13 cellular contexts compared by ENCODE assay signal in the genomic region with DNA sequence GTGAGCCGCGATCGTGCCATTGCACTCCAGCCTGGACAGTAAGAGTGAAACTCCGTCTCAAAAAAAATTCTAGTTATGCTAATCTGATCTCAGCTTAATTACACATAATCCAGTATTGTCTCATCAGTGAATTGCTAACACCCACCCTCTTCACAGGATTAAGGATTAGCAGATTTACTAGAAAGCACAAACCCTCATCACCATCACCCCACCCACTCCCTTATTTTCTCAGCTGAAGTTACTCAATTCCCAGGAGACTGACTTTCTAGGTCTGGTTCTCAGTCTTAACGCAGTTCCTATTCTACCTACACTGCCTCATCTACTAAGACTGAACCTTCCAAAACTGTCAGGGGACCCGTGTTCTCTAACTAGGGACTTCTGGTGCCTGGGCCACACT. TPM values are rescaled to one million over a fixed set of nuclear protein-coding genes. Genes with fewer than 3 reads are reported as not detected.
A peak's percentile ranks its signal among the peaks of the same experiment; 100 is the strongest.
DNase-seq lines count a peak whose midpoint lies in the region; ATAC-seq, FAIRE-seq and TF ChIP-seq lines count a peak whose summit lies in the region.
"Had no signal": no experiment of that assay in that cellular context is flagged by ENCODE, and none has a peak within 500 bp of the region (broad histone marks: within the 10 kb centered on the region; RNA-seq: fewer than 3 reads in every experiment).

No MANE protein-coding gene starts in this region.

- no peaks in the 10 kb centered on the region for H3K9me3 ChIP-seq in Karpas-422 (ENCODE audit: low read length)
- H3K9me3 ChIP-seq in small intestine (ENCODE audit: control insufficient read depth, low read depth): no peaks in the 10 kb centered on the region
- H3K9me3 ChIP-seq in tibial nerve: no peaks in the 10 kb centered on the region
- H3K9me3 ChIP-seq in left ventricle myocardium inferior (replicated peaks): no peaks in the 10 kb centered on the region

- H3K9me2 ChIP-seq in Karpas-422 (replicated peaks; ENCODE audit: insufficient read depth, low read length): no peaks in the 10 kb centered on the region

- no peaks in the 10 kb centered on the region for H3K27me3 Mint-ChIP-seq in activated CD8-positive, alpha-beta T cell treated with anti-CD3 and anti-CD28 coated beads for 36 hours
- H3K27me3 Mint-ChIP-seq in activated CD8-positive, alpha-beta T cell treated with anti-CD3 and anti-CD28 coated beads, Interleukin-2, amount 10 ng/mL, durations not matched to agents 7 days and 5 days (ENCODE audit: low read depth): no peaks in the 10 kb centered on the region

- peak overlapping the region; percentile 51 for H3K27ac Mint-ChIP-seq in activated CD8-positive, alpha-beta T cell treated with anti-CD3 and anti-CD28 coated beads for 36 hours
- no peak overlapping the region for H3K27ac Mint-ChIP-seq in activated CD8-positive, alpha-beta T cell treated with anti-CD3 and anti-CD28 coated beads, Interleukin-2, amount 10 ng/mL, durations not matched to agents 7 days and 5 days

- CTCF ChIA-PET in activated CD8-positive, alpha-beta T cell treated with anti-CD3 and anti-CD28 coated beads for 36 hours (lab: Charles Lee): interaction anchor here (1.0 to 2.7 kb wide), 3 partner anchors 22 to 295 kb away, joined by 3 to 10 read pairs (median 7); no protein-coding TSS in a partner anchor
- CTCF ChIA-PET in activated CD8-positive, alpha-beta T cell treated with anti-CD3 and anti-CD28 coated beads, Interleukin-2, amount 10 ng/mL, durations not matched to agents 7 days and 5 days (lab: Charles Lee): interaction anchor here (1.1 kb wide), 1 partner anchor 83 kb away, joined by 3 read pairs; no protein-coding TSS in a partner anchor

- FAIRE-seq in small intestine (lab: Jason Lieb, UNC): no peak

- peak; percentile 40 for ATAC-seq in activated CD8-positive, alpha-beta T cell treated with anti-CD3 and anti-CD28 coated beads for 36 hours
- ATAC-seq in activated CD8-positive, alpha-beta T cell treated with anti-CD3 and anti-CD28 coated beads, Interleukin-2, amount 10 ng/mL, durations not matched to agents 7 days and 5 days: no peak

- POLR2A ChIA-PET in activated CD8-positive, alpha-beta T cell treated with anti-CD3 and anti-CD28 coated beads for 36 hours (lab: Charles Lee): interaction anchor here (0.7 to 2.1 kb wide), 5 partner anchors 8 to 258 kb away, joined by 3 to 10 read pairs (median 4); a partner anchor contains a TSS
- POLR2A ChIA-PET in activated CD8-positive, alpha-beta T cell treated with anti-CD3 and anti-CD28 coated beads, Interleukin-2, amount 10 ng/mL, durations not matched to agents 7 days and 5 days (lab: Charles Lee): interaction anchor here (0.9 to 1.3 kb wide), 2 partner anchors 13 to 22 kb away, joined by 4 read pairs; no protein-coding TSS in a partner anchor

- H3K79me2 ChIP-seq in Karpas-422 (ENCODE audit: low read length): peaks cover 20% of the 10 kb centered on the region; the same call in 1 of the 2 replicates

- peaks cover 30% of the 10 kb centered on the region for H3K36me3 ChIP-seq in Karpas-422 (ENCODE audit: insufficient read depth, low read length)
- peaks cover 12 to 14% of the 10 kb centered on the region in 2 donors for H3K36me3 ChIP-seq in small intestine (ENCODE audit: control insufficient read depth in 2 of 2, insufficient read depth in 2 of 2, low read length in 2 of 2)
- H3K36me3 ChIP-seq in tibial nerve: peaks cover 0 to 98% (median 8%) of the 10 kb centered on the region in 3 donors
- H3K36me3 ChIP-seq in left ventricle myocardium inferior: peaks cover 76% of the 10 kb centered on the region

- TF ChIP-seq EP300 in tibial nerve (IDR thresholded peaks at IDR 0.05): no peak

- WGBS in small intestine, 3 donors: 21 to 63% (median 33%) methylated on average over 6 of the region's 6 CpGs
- WGBS in tibial nerve, 2 donors: 81 to 84% methylated on average over 6 of the region's 6 CpGs

- H3K9me3 Mint-ChIP-seq in activated CD8-positive, alpha-beta T cell treated with anti-CD3 and anti-CD28 coated beads for 36 hours: no peaks in the 10 kb centered on the region
- no peaks in the 10 kb centered on the region for H3K9me3 Mint-ChIP-seq in activated CD8-positive, alpha-beta T cell treated with anti-CD3 and anti-CD28 coated beads, Interleukin-2, amount 10 ng/mL, durations not matched to agents 7 days and 5 days (ENCODE audit: insufficient read depth)

- no peak overlapping the region for H3K4me3 Mint-ChIP-seq in activated CD8-positive, alpha-beta T cell treated with anti-CD3 and anti-CD28 coated beads for 36 hours
- no peak overlapping the region for H3K4me3 Mint-ChIP-seq in activated CD8-positive, alpha-beta T cell treated with anti-CD3 and anti-CD28 coated beads, Interleukin-2, amount 10 ng/mL, durations not matched to agents 7 days and 5 days

- no peak for TF ChIP-seq POLR2A in tibial nerve (IDR thresholded peaks at IDR 0.05)

- H3K36me3 Mint-ChIP-seq in activated CD8-positive, alpha-beta T cell treated with anti-CD3 and anti-CD28 coated beads for 36 hours (ENCODE audit: low read depth): peaks cover 54% of the 10 kb centered on the region
- H3K36me3 Mint-ChIP-seq in activated CD8-positive, alpha-beta T cell treated with anti-CD3 and anti-CD28 coated beads, Interleukin-2, amount 10 ng/mL, durations not matched to agents 7 days and 5 days (ENCODE audit: low read depth): peaks cover 76% of the 10 kb centered on the region

- H4K20me1 ChIP-seq in Karpas-422 (ENCODE audit: insufficient read depth, low read depth, low read length): peaks cover 16% of the 10 kb centered on the region

- no peak for DNase-seq in activated CD8-positive, alpha-beta T cell treated with anti-CD3 and anti-CD28 coated beads for 36 hours
- DNase-seq in activated CD8-positive, alpha-beta T cell treated with anti-CD3 and anti-CD28 coated beads, Interleukin-2, amount 10 ng/mL, durations not matched to agents 7 days and 5 days: no peak
- peak; percentile 68 for DNase-seq in Karpas-422
- DNase-seq in choroid plexus epithelial cell (ENCODE audit: low read depth): peak; percentile 27
- DNase-seq in small intestine: peak; percentile 35
- no peak for DNase-seq in tibial nerve (ENCODE audit: low spot score in 2 of 2)
- DNase-seq in left ventricle myocardium inferior: no peak
- DNase-seq in islet precursor cell: no peak
- DNase-seq: amygdala, GDM1, mammary epithelial cell, NCI-H2107 had no signal

- H3K27me3 ChIP-seq in Karpas-422 (ENCODE audit: low read length): no peaks in the 10 kb centered on the region
- H3K27me3 ChIP-seq in small intestine (ENCODE audit: control insufficient read depth in 2 of 2, insufficient read depth in 2 of 2, low read length in 2 of 2): no peaks in the 10 kb centered on the region
- no peaks in the 10 kb centered on the region for H3K27me3 ChIP-seq in tibial nerve
- no peaks in the 10 kb centered on the region for H3K27me3 ChIP-seq in left ventricle myocardium inferior (ENCODE audit: low read depth)

- no peaks in the 10 kb centered on the region for H3K4me1 ChIP-seq in Karpas-422 (ENCODE audit: low read length)
- H3K4me1 ChIP-seq in small intestine (ENCODE audit: control insufficient read depth in 2 of 2, insufficient read depth in 1 of 2, low read depth in 1 of 2, low read length in 1 of 2): peaks cover 0 to 3% of the 10 kb centered on the region in 2 donors
- H3K4me1 ChIP-seq in tibial nerve: no peaks in the 10 kb centered on the region
- no peaks in the 10 kb centered on the region for H3K4me1 ChIP-seq in left ventricle myocardium inferior

- peaks cover 6% of the 10 kb centered on the region for H3K4me1 Mint-ChIP-seq in activated CD8-positive, alpha-beta T cell treated with anti-CD3 and anti-CD28 coated beads for 36 hours (ENCODE audit: low read depth)
- H3K4me1 Mint-ChIP-seq in activated CD8-positive, alpha-beta T cell treated with anti-CD3 and anti-CD28 coated beads, Interleukin-2, amount 10 ng/mL, durations not matched to agents 7 days and 5 days (ENCODE audit: low read depth): peaks cover 11% of the 10 kb centered on the region

- no peak overlapping the region for H3K4me2 ChIP-seq in Karpas-422 (ENCODE audit: low read depth, low read length, poor library complexity, severe bottlenecking)

- H3K27ac ChIP-seq in Karpas-422 (ENCODE audit: low read length): no peak overlapping the region
- peak overlapping the region; percentile 22 to 30 for H3K27ac ChIP-seq in small intestine (ENCODE audit: low read depth in 1 of 2, low read length in 1 of 2)
- H3K27ac ChIP-seq in tibial nerve: no peak overlapping the region
- no peak overlapping the region for H3K27ac ChIP-seq in left ventricle myocardium inferior (replicated peaks)
- H3K27ac ChIP-seq: epithelial cell of prostate had no signal

- intact Hi-C loops in activated CD8-positive, alpha-beta T cell treated with anti-CD3 and anti-CD28 coated beads for 36 hours (cut with micrococcal nuclease): no loop called here
- intact Hi-C loops in left ventricle myocardium inferior (cut with micrococcal nuclease): no loop called here

- TF ChIP-seq CTCF in activated CD8-positive, alpha-beta T cell treated with anti-CD3 and anti-CD28 coated beads for 36 hours (IDR thresholded peaks at IDR 0.05): no peak
- TF ChIP-seq CTCF in choroid plexus epithelial cell (conservative IDR thresholded peaks at IDR 0.05; ENCODE audit: low read depth, low read length) (no peak), tibial nerve (IDR thresholded peaks at IDR 0.05) (no peak), left ventricle myocardium inferior (IDR thresholded peaks at IDR 0.05; ENCODE audit: borderline replicate concordance) (no peak)

- no peak overlapping the region for H3K9ac ChIP-seq in Karpas-422 (ENCODE audit: low read length)

- no peak overlapping the region for H3K4me3 ChIP-seq in Karpas-422 (ENCODE audit: low read length)
- no peak overlapping the region for H3K4me3 ChIP-seq in choroid plexus epithelial cell (ENCODE audit: low read depth, low read length)
- H3K4me3 ChIP-seq in small intestine (ENCODE audit: low read depth in 1 of 2, low read length in 2 of 2): no peak overlapping the region
- no peak overlapping the region for H3K4me3 ChIP-seq in tibial nerve
- H3K4me3 ChIP-seq in left ventricle myocardium inferior: no peak overlapping the region

- no peak overlapping the region for H2AFZ ChIP-seq in Karpas-422 (ENCODE audit: low read length)

RNA-seq across cellular contexts. Expression of a gene that starts 9.0 kb away (rescaled TPM):
- 10 to 100 TPM; 18.5 to 19.8 TPM for total RNA-seq in activated CD8-positive, alpha-beta T cell treated with anti-CD3 and anti-CD28 coated beads for 36 hours
- 10 to 100 TPM; 22.1 to 24.4 TPM for total RNA-seq in activated CD8-positive, alpha-beta T cell treated with anti-CD3 and anti-CD28 coated beads, Interleukin-2, amount 10 ng/mL, durations not matched to agents 7 days and 5 days
- total RNA-seq in Karpas-422 (2014; rRNA removed; shearing (Covaris generic); ENCODE audit: low replicate concordance): 10.5 and 14.2 TPM in 2 replicates
- polyA plus RNA-seq in small intestine: 10 to 100 TPM in 2 of 3 donors, 1 to 10 TPM in 1; 7.0 to 22.9 (median 12.1) TPM
- total RNA-seq in tibial nerve: 10 to 100 TPM; 19.2 to 41.2 (median 23.0) TPM
- 10.6 TPM for total RNA-seq in left ventricle myocardium inferior

RNA-seq across cellular contexts. Expression of a gene that starts 12.0 kb away (rescaled TPM):
- 10 to 100 TPM; 31.9 to 32.4 TPM for total RNA-seq in activated CD8-positive, alpha-beta T cell treated with anti-CD3 and anti-CD28 coated beads for 36 hours
- 10 to 100 TPM; 54.6 to 58.4 TPM for total RNA-seq in activated CD8-positive, alpha-beta T cell treated with anti-CD3 and anti-CD28 coated beads, Interleukin-2, amount 10 ng/mL, durations not matched to agents 7 days and 5 days
- total RNA-seq in Karpas-422 (2014; rRNA removed; shearing (Covaris generic); ENCODE audit: low replicate concordance): 41.7 and 53.1 TPM in 2 replicates
- 10 to 100 TPM; 16.3 to 29.4 (median 16.8) TPM for polyA plus RNA-seq in small intestine
- total RNA-seq in tibial nerve (10 to 100 TPM; 26.0 to 55.2 (median 40.4) TPM), left ventricle myocardium inferior (12.9 TPM)

RNA-seq across cellular contexts. Expression of a gene that starts 23.1 kb away (rescaled TPM):
- 10 to 100 TPM; 44.5 to 51.7 TPM for total RNA-seq in activated CD8-positive, alpha-beta T cell treated with anti-CD3 and anti-CD28 coated beads for 36 hours
- 10 to 100 TPM; 89.7 to 91.7 TPM for total RNA-seq in activated CD8-positive, alpha-beta T cell treated with anti-CD3 and anti-CD28 coated beads, Interleukin-2, amount 10 ng/mL, durations not matched to agents 7 days and 5 days
- total RNA-seq in Karpas-422 (2014; rRNA removed; shearing (Covaris generic); ENCODE audit: low replicate concordance): 59.7 and 66.9 TPM in 2 replicates
- 10 to 100 TPM; 58.3 to 62.6 (median 60.5) TPM for polyA plus RNA-seq in small intestine
- total RNA-seq in tibial nerve: 10 to 100 TPM; 44.4 to 61.2 (median 52.7) TPM
- total RNA-seq in left ventricle myocardium inferior: 30.0 TPM

RNA-seq across cellular contexts. Expression of a gene that starts 23.3 kb away (rescaled TPM):
- total RNA-seq in activated CD8-positive, alpha-beta T cell treated with anti-CD3 and anti-CD28 coated beads for 36 hours: 10 to 100 TPM; 55.3 to 55.9 TPM
- 10 to 100 TPM; 86.2 to 87.4 TPM for total RNA-seq in activated CD8-positive, alpha-beta T cell treated with anti-CD3 and anti-CD28 coated beads, Interleukin-2, amount 10 ng/mL, durations not matched to agents 7 days and 5 days
- total RNA-seq in Karpas-422 (2014; rRNA removed; shearing (Covaris generic); ENCODE audit: low replicate concordance): 11.7 and 40.3 TPM in 2 replicates
- 10 to 100 TPM; 16.9 to 47.0 (median 23.9) TPM for polyA plus RNA-seq in small intestine
- total RNA-seq in tibial nerve (10 to 100 TPM; 20.1 to 50.1 (median 24.1) TPM), left ventricle myocardium inferior (13.2 TPM)

RNA-seq across cellular contexts. Expression of a gene that starts 59.1 kb away (rescaled TPM):
- total RNA-seq in activated CD8-positive, alpha-beta T cell treated with anti-CD3 and anti-CD28 coated beads for 36 hours: under 1 TPM; 0.20 to 0.56 TPM
- total RNA-seq in activated CD8-positive, alpha-beta T cell treated with anti-CD3 and anti-CD28 coated beads, Interleukin-2, amount 10 ng/mL, durations not matched to agents 7 days and 5 days: not detected
- not detected in 2 replicates for total RNA-seq in Karpas-422 (2014; rRNA removed; shearing (Covaris generic); ENCODE audit: low replicate concordance)
- 1 to 10 TPM in 2 of 3 donors, not detected in 1; 1.6 to 8.4 TPM for polyA plus RNA-seq in small intestine
- total RNA-seq in tibial nerve (10 to 100 TPM; 14.7 to 33.0 (median 25.7) TPM), left ventricle myocardium inferior (1.9 TPM)

Comparison
In these comparisons a context has a peak if more than half of its experiments do, and no peak if none do; other contexts are left out.
1. DNase-seq: peak in Karpas-422 (single experiment), choroid plexus epithelial cell (single experiment) and small intestine (single experiment); none in activated CD8-positive, alpha-beta T cell treated with anti-CD3 and anti-CD28 coated beads for 36 hours (single experiment), activated CD8-positive, alpha-beta T cell treated with anti-CD3 and anti-CD28 coated beads, Interleukin-2, amount 10 ng/mL, durations not matched to agents 7 days and 5 days (single experiment), tibial nerve (0 of 2), left ventricle myocardium inferior (single experiment) and islet precursor cell (single experiment).
2. H3K27ac ChIP-seq: peak in small intestine (2 of 2); none in Karpas-422 (single experiment), tibial nerve (0 of 4) and left ventricle myocardium inferior (single experiment).